In genomic region chr16:22313141-22313781, GRCh38 we compare ENCODE assay signal across 21 cellular contexts. TPM values are rescaled to one million over a fixed set of nuclear protein-coding genes. Genes with fewer than 3 reads are reported as not detected.
DNase-seq lines count a peak whose midpoint lies in the region; ATAC-seq lines count a peak whose summit lies in the region.
"Had no signal": no experiment of that assay in that cellular context is flagged by ENCODE, and none has a peak within 500 bp of the region (broad histone marks: within the 10 kb centered on the region; RNA-seq: fewer than 3 reads in every experiment).

No MANE protein-coding gene starts in this region.

- H4K91ac ChIP-seq in neuronal stem cell (ENCODE audit: low read depth, low read length, poor library complexity) = no peak overlapping the region

- no peak overlapping the region for H4K8ac ChIP-seq in neuronal stem cell (ENCODE audit: low read depth, low read length)

- H3K4me3 ChIP-seq in H7 (ENCODE audit: insufficient read depth, low read depth, low read length) (no peak overlapping the region), neuronal stem cell (ENCODE audit: low read length in 2 of 2) (no peak overlapping the region)
- H3K4me3 ChIP-seq: body of pancreas, prostate gland, skin epidermis had no signal

- no peak overlapping the region for H3K18ac ChIP-seq in neuronal stem cell (ENCODE audit: low read length)

- H3K36me3 ChIP-seq in H7 (replicated peaks; ENCODE audit: control insufficient read depth, insufficient read depth, low read length) (peaks cover 46% of the 10 kb centered on the region), neuronal stem cell (replicated peaks in 1 of 2; ENCODE audit: control insufficient read depth in 2 of 2, insufficient read depth in 2 of 2, low read length in 2 of 2) (peaks cover 41 to 90% of the 10 kb centered on the region in 2 donors)

- no peaks in the 10 kb centered on the region for H3K4me1 ChIP-seq in neuronal stem cell (ENCODE audit: control insufficient read depth in 2 of 2, insufficient read depth in 1 of 2, low read depth in 1 of 2, low read length in 2 of 2)
- H3K4me1 ChIP-seq: body of pancreas had no signal

- no peak overlapping the region for H3K4me3 Mint-ChIP-seq in activated naive CD8-positive, alpha-beta T cell treated with anti-CD3 and anti-CD28 coated beads, Interleukin-2, amount 10 ng/mL, durations not matched to agents 7 days and 5 days
- H3K4me3 Mint-ChIP-seq: activated CD4-positive, alpha-beta T cell treated with anti-CD3 and anti-CD28 coated beads, Interleukin-2, amount 10 ng/mL, durations not matched to agents 24 days and 14 days; activated naive CD4-positive, alpha-beta T cell treated with anti-CD3 and anti-CD28 coated beads for 36 hours; nephron had no signal

- H3K9ac ChIP-seq in neuronal stem cell (ENCODE audit: low read depth, low read length, poor library complexity) = no peak overlapping the region

- no peak overlapping the region for H2BK15ac ChIP-seq in neuronal stem cell (ENCODE audit: low read length)

- H3K9me3 ChIP-seq in neuronal stem cell (replicated peaks in 1 of 2; ENCODE audit: control insufficient read depth in 2 of 2, insufficient read depth in 1 of 2, low read depth in 1 of 2, low read length in 2 of 2) = peaks cover 0 to 2% of the 10 kb centered on the region in 2 donors
- H3K9me3 ChIP-seq: body of pancreas, prostate gland had no signal

- H3K27me3 Mint-ChIP-seq in activated naive CD8-positive, alpha-beta T cell treated with anti-CD3 and anti-CD28 coated beads, Interleukin-2, amount 10 ng/mL, durations not matched to agents 7 days and 5 days = no peaks in the 10 kb centered on the region
- H3K27me3 Mint-ChIP-seq: activated CD4-positive, alpha-beta T cell treated with anti-CD3 and anti-CD28 coated beads, Interleukin-2, amount 10 ng/mL, durations not matched to agents 24 days and 14 days had no signal

- peak; percentile 6 for DNase-seq in DMS53 (lab: John Stamatoyannopoulos, UW)
- no peak for DNase-seq in DMS53 treated with DMSO at 0.1 percent for 48 hours (lab: John Stamatoyannopoulos, UW; ENCODE audit: unreplicated experiment)
- DNase-seq in H7 = peak; percentile 44
- peak; percentile 17 for DNase-seq in activated naive CD8-positive, alpha-beta T cell treated with anti-CD3 and anti-CD28 coated beads, Interleukin-2, amount 10 ng/mL, durations not matched to agents 7 days and 5 days
- no peak for DNase-seq in neuronal stem cell (ENCODE audit: low spot score)
- DNase-seq in NCI-H345 treated with DMSO at 0.1 percent for 48 hours (lab: John Stamatoyannopoulos, UW; ENCODE audit: unreplicated experiment) = no peak
- no peak for DNase-seq in NCI-H1436 (lab: John Stamatoyannopoulos, UW)
- no peak for DNase-seq in stimulated activated CD4-positive, alpha-beta T cell treated with anti-CD3 and anti-CD28 coated beads, Interleukin-2, amount 100 ng/mL, for 24 hours
- DNase-seq: 8988T; activated CD4-positive, alpha-beta T cell treated with anti-CD3 and anti-CD28 coated beads, Interleukin-2, amount 10 ng/mL, durations not matched to agents 24 days and 14 days; activated naive CD4-positive, alpha-beta T cell treated with anti-CD3 and anti-CD28 coated beads for 36 hours; glutamatergic neuron; NCI-H1417 treated with DMSO at 0.1 percent for 48 hours; NCI-H526 treated with DMSO at 0.1 percent for 48 hours; stimulated activated CD4-positive, alpha-beta T cell treated with anti-CD3 and anti-CD28 coated beads, Interleukin-2, amount 100 ng/mL, for 48 hours; SW 1271 had no signal

- no peak overlapping the region for H3K27ac ChIP-seq in neuronal stem cell (replicated peaks; ENCODE audit: low read length)
- H3K27ac ChIP-seq: body of pancreas had no signal

- peak overlapping the region; percentile 32 for H2BK5ac ChIP-seq in neuronal stem cell (ENCODE audit: low read length)

- POLR2A ChIA-PET in activated naive CD8-positive, alpha-beta T cell treated with anti-CD3 and anti-CD28 coated beads, Interleukin-2, amount 10 ng/mL, durations not matched to agents 7 days and 5 days (lab: Charles Lee) = no interaction called here

- H3K23ac ChIP-seq in neuronal stem cell (ENCODE audit: low read depth, low read length, poor library complexity) = peak overlapping the region; percentile 18

- H3K9me3 Mint-ChIP-seq in activated naive CD8-positive, alpha-beta T cell treated with anti-CD3 and anti-CD28 coated beads, Interleukin-2, amount 10 ng/mL, durations not matched to agents 7 days and 5 days = no peaks in the 10 kb centered on the region
- H3K9me3 Mint-ChIP-seq: activated CD4-positive, alpha-beta T cell treated with anti-CD3 and anti-CD28 coated beads, Interleukin-2, amount 10 ng/mL, durations not matched to agents 24 days and 14 days; activated naive CD4-positive, alpha-beta T cell treated with anti-CD3 and anti-CD28 coated beads for 36 hours; nephron had no signal

- H3K79me1 ChIP-seq in neuronal stem cell (ENCODE audit: low read depth, low read length) = no peaks in the 10 kb centered on the region

- peaks cover 9% of the 10 kb centered on the region for H3K36me3 Mint-ChIP-seq in activated naive CD8-positive, alpha-beta T cell treated with anti-CD3 and anti-CD28 coated beads, Interleukin-2, amount 10 ng/mL, durations not matched to agents 7 days and 5 days

- H3K4me1 Mint-ChIP-seq in activated naive CD8-positive, alpha-beta T cell treated with anti-CD3 and anti-CD28 coated beads, Interleukin-2, amount 10 ng/mL, durations not matched to agents 7 days and 5 days = peaks cover 1% of the 10 kb centered on the region
- H3K4me1 Mint-ChIP-seq: activated CD4-positive, alpha-beta T cell treated with anti-CD3 and anti-CD28 coated beads, Interleukin-2, amount 10 ng/mL, durations not matched to agents 24 days and 14 days; nephron had no signal

- no peak overlapping the region for H3K27ac Mint-ChIP-seq in activated naive CD8-positive, alpha-beta T cell treated with anti-CD3 and anti-CD28 coated beads, Interleukin-2, amount 10 ng/mL, durations not matched to agents 7 days and 5 days
- H3K27ac Mint-ChIP-seq: activated CD4-positive, alpha-beta T cell treated with anti-CD3 and anti-CD28 coated beads, Interleukin-2, amount 10 ng/mL, durations not matched to agents 24 days and 14 days; activated naive CD4-positive, alpha-beta T cell treated with anti-CD3 and anti-CD28 coated beads for 36 hours; nephron had no signal

- no peak overlapping the region for H2BK12ac ChIP-seq in neuronal stem cell (ENCODE audit: low read length)

- WGBS in neuronal stem cell (ENCODE audit: extremely low coverage in 2 of 2, insufficient read length in 2 of 2, insufficient replicate concordance in 1 of 2), 2 donors = 100% methylated on average over 2 of the region's 18 CpGs; no CpG with 5 or more reads in 1 of the 2 donors

- H3K27me3 ChIP-seq in H7 (ENCODE audit: control insufficient read depth, insufficient read depth, low read length) = no peaks in the 10 kb centered on the region
- H3K27me3 ChIP-seq in neuronal stem cell (ENCODE audit: control insufficient read depth in 3 of 3, insufficient read depth in 3 of 3, low read depth in 1 of 3, low read length in 3 of 3) = no peaks in the 10 kb centered on the region
- H3K27me3 ChIP-seq: body of pancreas had no signal

- no peak overlapping the region for H2AFZ ChIP-seq in neuronal stem cell (ENCODE audit: low read length)

- no peak overlapping the region for H3K14ac ChIP-seq in neuronal stem cell (ENCODE audit: low read length)

- no peak for ATAC-seq in activated naive CD8-positive, alpha-beta T cell treated with anti-CD3 and anti-CD28 coated beads, Interleukin-2, amount 10 ng/mL, durations not matched to agents 7 days and 5 days (ENCODE audit: low read depth)
- ATAC-seq: body of pancreas, Right ventricle myocardium inferior had no signal

- H3K4me2 ChIP-seq in neuronal stem cell (ENCODE audit: insufficient read depth, low read length, poor library complexity, severe bottlenecking) = no peak overlapping the region

- H3K4ac ChIP-seq in neuronal stem cell (ENCODE audit: low read length) = no peak overlapping the region

- no peak overlapping the region for H2AK5ac ChIP-seq in neuronal stem cell (ENCODE audit: low read depth, low read length)

- H2BK120ac ChIP-seq in neuronal stem cell (ENCODE audit: low read depth, low read length) = no peak overlapping the region

RNA-seq across cellular contexts. Expression of gene POLR3E, which starts 16.1 kb away (rescaled TPM):
- total RNA-seq in H7 (2014; rRNA removed; shearing (Covaris generic)) = 91.5 and 99.6 TPM in 2 replicates
- total RNA-seq in activated naive CD8-positive, alpha-beta T cell treated with anti-CD3 and anti-CD28 coated beads, Interleukin-2, amount 10 ng/mL, durations not matched to agents 7 days and 5 days = 10 to 100 TPM; 53.2 to 56.9 TPM
- 36.5 TPM for polyA plus RNA-seq in neuronal stem cell (2013, experiment 1 of 2)
- polyA plus RNA-seq in neuronal stem cell (2013, experiment 2 of 2) = 36.0 TPM

Comparison
In these comparisons a context has a peak if more than half of its experiments do, and no peak if none do; other contexts are left out.
1. DNase-seq: peak in DMS53 (single experiment), H7 (single experiment) and activated naive CD8-positive, alpha-beta T cell treated with anti-CD3 and anti-CD28 coated beads, Interleukin-2, amount 10 ng/mL, durations not matched to agents 7 days and 5 days (single experiment); none in DMS53 treated with DMSO at 0.1 percent for 48 hours (single experiment), neuronal stem cell (single experiment), NCI-H345 treated with DMSO at 0.1 percent for 48 hours (single experiment), NCI-H1436 (single experiment) and stimulated activated CD4-positive, alpha-beta T cell treated with anti-CD3 and anti-CD28 coated beads, Interleukin-2, amount 100 ng/mL, for 24 hours (0 of 2).